In genomic region chr15:95280711-95281110, GRCh38 we compare ENCODE assay signal across 23 cellular contexts.
"Had no signal": no experiment of that assay in that cellular context is flagged by ENCODE, and none has a peak within 500 bp of the region (broad histone marks: within the 10 kb centered on the region; RNA-seq: fewer than 3 reads in every experiment).

No MANE protein-coding gene starts in this region.

- H3K4me3 ChIP-seq: breast epithelium, SK-N-MC had no signal

- H3K27me3 ChIP-seq: breast epithelium had no signal

- H3K36me3 ChIP-seq: breast epithelium had no signal

- H3K27ac ChIP-seq: breast epithelium, SK-N-MC had no signal

- H3K4me1 ChIP-seq: breast epithelium had no signal

- DNase-seq: activated B cell treated with CpG ODN at 0.5 μM for 24 hours; activated CD4-positive, alpha-beta memory T cell treated with anti-CD3 and anti-CD28 coated beads for 36 hours; activated CD4-positive, alpha-beta T cell treated with anti-CD3 and anti-CD28 coated beads, Interleukin-2, amount 10 ng/mL, durations not matched to agents 7 days and 5 days; activated CD8-positive, alpha-beta memory T cell treated with anti-CD3 and anti-CD28 coated beads for 24 hours; activated effector memory CD4-positive, alpha-beta T cell treated with anti-CD3 and anti-CD28 coated beads, Interleukin-2, amount 50 U/mL, for 16 hours; activated naive CD4-positive, alpha-beta T cell treated with anti-CD3 and anti-CD28 coated beads for 36 hours; activated T-cell treated with anti-CD3 and anti-CD28 coated beads, Interleukin-2, amount 50 U/mL, for 4 hours; Kasumi-1; NCI-H1092 treated with DMSO at 0.1 percent for 48 hours; NCI-H1436; NCI-H1694 treated with DMSO at 0.1 percent for 48 hours; NCI-H2029 treated with DMSO at 0.1 percent for 48 hours; NCI-H345; NCI-H510A; NCI-H526 treated with DMSO at 0.1 percent for 48 hours; NK-92 treated with Interleukin-12 subunit alpha and Interleukin-12 subunit beta, amount 100 ng/mL, for 24 hours; RPMI8226; T-cell; T1000 had no signal

- H3K9me3 ChIP-seq: breast epithelium had no signal

- ATAC-seq: activated T-cell treated with anti-CD3 and anti-CD28 coated beads, Interleukin-2, amount 50 U/mL, for 4 hours; Panc1; Right ventricle myocardium inferior; T-cell had no signal
